In the genomic region with DNA sequence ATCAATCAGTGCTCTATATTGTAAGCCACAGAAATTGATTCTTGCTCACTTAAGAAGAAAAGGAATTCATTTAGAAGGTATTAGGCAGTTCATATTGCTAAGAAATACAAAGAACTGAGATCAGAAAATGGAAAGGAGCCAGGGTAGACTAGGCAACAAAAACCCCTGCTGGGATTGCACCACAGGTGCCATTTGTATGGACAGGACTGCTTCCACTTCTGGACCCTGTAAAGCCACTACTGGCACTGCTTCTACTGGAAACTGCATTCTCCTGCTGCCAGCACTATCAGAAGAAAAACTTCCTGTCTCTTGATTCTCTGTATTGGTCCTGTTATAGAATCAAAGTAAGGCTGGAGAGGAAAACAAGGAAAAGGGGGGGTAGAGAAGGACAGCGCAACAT, we compare ENCODE assay signal across 1 cellular context.
TF ChIP-seq lines count a peak whose summit lies in the region.

No MANE protein-coding gene starts in this region.

TF ChIP-seq in GM23338, 12 proteins besides CTCF, POLR2A, EP300 and RAD21 (continued from another document):
- TF ChIP-seq, protein P1, sequence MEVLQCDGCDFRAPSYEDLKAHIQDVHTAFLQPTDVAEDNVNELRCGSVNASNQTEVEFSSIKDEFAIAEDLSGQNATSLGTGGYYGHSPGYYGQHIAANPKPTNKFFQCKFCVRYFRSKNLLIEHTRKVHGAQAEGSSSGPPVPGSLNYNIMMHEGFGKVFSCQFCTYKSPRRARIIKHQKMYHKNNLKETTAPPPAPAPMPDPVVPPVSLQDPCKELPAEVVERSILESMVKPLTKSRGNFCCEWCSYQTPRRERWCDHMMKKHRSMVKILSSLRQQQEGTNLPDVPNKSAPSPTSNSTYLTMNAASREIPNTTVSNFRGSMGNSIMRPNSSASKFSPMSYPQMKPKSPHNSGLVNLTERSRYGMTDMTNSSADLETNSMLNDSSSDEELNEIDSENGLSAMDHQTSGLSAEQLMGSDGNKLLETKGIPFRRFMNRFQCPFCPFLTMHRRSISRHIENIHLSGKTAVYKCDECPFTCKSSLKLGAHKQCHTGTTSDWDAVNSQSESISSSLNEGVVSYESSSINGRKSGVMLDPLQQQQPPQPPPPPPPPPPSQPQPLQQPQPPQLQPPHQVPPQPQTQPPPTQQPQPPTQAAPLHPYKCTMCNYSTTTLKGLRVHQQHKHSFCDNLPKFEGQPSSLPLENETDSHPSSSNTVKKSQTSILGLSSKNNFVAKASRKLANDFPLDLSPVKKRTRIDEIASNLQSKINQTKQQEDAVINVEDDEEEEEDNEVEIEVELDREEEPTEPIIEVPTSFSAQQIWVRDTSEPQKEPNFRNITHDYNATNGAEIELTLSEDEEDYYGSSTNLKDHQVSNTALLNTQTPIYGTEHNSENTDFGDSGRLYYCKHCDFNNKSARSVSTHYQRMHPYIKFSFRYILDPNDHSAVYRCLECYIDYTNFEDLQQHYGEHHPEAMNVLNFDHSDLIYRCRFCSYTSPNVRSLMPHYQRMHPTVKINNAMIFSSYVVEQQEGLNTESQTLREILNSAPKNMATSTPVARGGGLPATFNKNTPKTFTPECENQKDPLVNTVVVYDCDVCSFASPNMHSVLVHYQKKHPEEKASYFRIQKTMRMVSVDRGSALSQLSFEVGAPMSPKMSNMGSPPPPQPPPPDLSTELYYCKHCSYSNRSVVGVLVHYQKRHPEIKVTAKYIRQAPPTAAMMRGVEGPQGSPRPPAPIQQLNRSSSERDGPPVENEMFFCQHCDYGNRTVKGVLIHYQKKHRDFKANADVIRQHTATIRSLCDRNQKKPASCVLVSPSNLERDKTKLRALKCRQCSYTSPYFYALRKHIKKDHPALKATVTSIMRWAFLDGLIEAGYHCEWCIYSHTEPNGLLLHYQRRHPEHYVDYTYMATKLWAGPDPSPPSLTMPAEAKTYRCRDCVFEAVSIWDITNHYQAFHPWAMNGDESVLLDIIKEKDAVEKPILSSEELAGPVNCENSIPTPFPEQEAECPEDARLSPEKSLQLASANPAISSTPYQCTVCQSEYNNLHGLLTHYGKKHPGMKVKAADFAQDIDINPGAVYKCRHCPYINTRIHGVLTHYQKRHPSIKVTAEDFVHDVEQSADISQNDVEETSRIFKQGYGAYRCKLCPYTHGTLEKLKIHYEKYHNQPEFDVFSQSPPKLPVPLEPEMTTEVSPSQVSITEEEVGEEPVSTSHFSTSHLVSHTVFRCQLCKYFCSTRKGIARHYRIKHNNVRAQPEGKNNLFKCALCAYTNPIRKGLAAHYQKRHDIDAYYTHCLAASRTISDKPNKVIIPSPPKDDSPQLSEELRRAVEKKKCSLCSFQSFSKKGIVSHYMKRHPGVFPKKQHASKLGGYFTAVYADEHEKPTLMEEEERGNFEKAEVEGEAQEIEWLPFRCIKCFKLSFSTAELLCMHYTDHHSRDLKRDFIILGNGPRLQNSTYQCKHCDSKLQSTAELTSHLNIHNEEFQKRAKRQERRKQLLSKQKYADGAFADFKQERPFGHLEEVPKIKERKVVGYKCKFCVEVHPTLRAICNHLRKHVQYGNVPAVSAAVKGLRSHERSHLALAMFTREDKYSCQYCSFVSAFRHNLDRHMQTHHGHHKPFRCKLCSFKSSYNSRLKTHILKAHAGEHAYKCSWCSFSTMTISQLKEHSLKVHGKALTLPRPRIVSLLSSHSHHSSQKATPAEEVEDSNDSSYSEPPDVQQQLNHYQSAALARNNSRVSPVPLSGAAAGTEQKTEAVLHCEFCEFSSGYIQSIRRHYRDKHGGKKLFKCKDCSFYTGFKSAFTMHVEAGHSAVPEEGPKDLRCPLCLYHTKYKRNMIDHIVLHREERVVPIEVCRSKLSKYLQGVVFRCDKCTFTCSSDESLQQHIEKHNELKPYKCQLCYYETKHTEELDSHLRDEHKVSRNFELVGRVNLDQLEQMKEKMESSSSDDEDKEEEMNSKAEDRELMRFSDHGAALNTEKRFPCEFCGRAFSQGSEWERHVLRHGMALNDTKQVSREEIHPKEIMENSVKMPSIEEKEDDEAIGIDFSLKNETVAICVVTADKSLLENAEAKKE (CRISPR knock-in tag; IDR thresholded peaks at IDR 0.05): no peak
- TF ChIP-seq CREB1 (CRISPR knock-in tag; IDR thresholded peaks at IDR 0.05; ENCODE audit: low read depth): no peak
- no peak for TF ChIP-seq NANOG (IDR thresholded peaks at IDR 0.05; ENCODE audit: borderline replicate concordance)
- TF ChIP-seq POLR2AphosphoS5 (IDR thresholded peaks at IDR 0.05; ENCODE audit: low read depth): no peak
- no peak for TF ChIP-seq STAT1 (IDR thresholded peaks at IDR 0.05; ENCODE audit: unreplicated experiment)
- TF ChIP-seq, protein P2, sequence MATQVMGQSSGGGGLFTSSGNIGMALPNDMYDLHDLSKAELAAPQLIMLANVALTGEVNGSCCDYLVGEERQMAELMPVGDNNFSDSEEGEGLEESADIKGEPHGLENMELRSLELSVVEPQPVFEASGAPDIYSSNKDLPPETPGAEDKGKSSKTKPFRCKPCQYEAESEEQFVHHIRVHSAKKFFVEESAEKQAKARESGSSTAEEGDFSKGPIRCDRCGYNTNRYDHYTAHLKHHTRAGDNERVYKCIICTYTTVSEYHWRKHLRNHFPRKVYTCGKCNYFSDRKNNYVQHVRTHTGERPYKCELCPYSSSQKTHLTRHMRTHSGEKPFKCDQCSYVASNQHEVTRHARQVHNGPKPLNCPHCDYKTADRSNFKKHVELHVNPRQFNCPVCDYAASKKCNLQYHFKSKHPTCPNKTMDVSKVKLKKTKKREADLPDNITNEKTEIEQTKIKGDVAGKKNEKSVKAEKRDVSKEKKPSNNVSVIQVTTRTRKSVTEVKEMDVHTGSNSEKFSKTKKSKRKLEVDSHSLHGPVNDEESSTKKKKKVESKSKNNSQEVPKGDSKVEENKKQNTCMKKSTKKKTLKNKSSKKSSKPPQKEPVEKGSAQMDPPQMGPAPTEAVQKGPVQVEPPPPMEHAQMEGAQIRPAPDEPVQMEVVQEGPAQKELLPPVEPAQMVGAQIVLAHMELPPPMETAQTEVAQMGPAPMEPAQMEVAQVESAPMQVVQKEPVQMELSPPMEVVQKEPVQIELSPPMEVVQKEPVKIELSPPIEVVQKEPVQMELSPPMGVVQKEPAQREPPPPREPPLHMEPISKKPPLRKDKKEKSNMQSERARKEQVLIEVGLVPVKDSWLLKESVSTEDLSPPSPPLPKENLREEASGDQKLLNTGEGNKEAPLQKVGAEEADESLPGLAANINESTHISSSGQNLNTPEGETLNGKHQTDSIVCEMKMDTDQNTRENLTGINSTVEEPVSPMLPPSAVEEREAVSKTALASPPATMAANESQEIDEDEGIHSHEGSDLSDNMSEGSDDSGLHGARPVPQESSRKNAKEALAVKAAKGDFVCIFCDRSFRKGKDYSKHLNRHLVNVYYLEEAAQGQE (IDR thresholded peaks at IDR 0.05; ENCODE audit: unreplicated experiment): no peak
- TF ChIP-seq, protein P3, sequence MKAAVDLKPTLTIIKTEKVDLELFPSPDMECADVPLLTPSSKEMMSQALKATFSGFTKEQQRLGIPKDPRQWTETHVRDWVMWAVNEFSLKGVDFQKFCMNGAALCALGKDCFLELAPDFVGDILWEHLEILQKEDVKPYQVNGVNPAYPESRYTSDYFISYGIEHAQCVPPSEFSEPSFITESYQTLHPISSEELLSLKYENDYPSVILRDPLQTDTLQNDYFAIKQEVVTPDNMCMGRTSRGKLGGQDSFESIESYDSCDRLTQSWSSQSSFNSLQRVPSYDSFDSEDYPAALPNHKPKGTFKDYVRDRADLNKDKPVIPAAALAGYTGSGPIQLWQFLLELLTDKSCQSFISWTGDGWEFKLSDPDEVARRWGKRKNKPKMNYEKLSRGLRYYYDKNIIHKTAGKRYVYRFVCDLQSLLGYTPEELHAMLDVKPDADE (IDR thresholded peaks at IDR 0.05): no peak
- no peak for TF ChIP-seq ZNF331 (CRISPR knock-in tag; IDR thresholded peaks at IDR 0.05; ENCODE audit: low read depth)
